15 cellular contexts compared by ENCODE assay signal in the genomic region with DNA sequence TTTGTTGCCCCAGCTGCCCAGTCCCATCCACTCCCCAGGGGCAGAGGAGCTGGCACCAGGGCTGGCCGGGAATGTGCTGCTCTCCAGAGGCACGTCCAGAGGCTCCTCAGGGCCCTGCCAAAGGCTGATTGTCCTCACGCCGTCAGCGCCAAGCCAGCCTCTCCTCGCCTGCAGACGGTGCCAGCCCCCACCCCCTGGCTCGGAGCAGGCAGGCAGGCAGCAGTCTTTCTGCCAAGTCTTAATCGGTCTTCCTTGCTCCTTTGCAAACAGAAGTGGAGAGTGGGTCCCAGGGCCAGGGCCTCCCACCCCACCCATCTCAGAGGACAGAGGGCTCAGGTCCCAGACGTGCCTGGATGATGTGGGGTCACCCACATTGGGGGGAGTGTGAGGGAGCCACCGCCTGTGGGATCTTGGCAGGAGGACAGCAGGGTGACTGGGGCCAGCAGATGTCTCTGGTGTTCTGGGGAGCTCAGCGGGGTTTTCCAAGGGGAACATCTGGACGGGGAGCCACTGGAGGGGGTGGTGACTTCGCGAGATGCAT. TPM values are rescaled to one million over a fixed set of nuclear protein-coding genes. Genes with fewer than 3 reads are reported as not detected.
DNase-seq lines count a peak whose midpoint lies in the region; ATAC-seq and TF ChIP-seq lines count a peak whose summit lies in the region.
"Had no signal": no experiment of that assay in that cellular context is flagged by ENCODE, and none has a peak within 500 bp of the region (broad histone marks: within the 10 kb centered on the region; RNA-seq: fewer than 3 reads in every experiment).

No MANE protein-coding gene starts in this region.

- H3K36me3 ChIP-seq in right atrium auricular region (peaks cover 10% of the 10 kb centered on the region), mesenchymal stem cell (ENCODE audit: control insufficient read depth in 1 of 2, insufficient read depth in 2 of 2, low read depth in 1 of 2, low read length in 2 of 2) (no peaks in the 10 kb centered on the region), uterus (no peaks in the 10 kb centered on the region)

- peaks cover 23% of the 10 kb centered on the region for H3K27me3 Mint-ChIP-seq in activated T-cell treated with anti-CD3 and anti-CD28 coated beads, Interleukin-2, amount 50 U/mL, for 24 hours

- no peak overlapping the region for H2BK120ac ChIP-seq in mesenchymal stem cell (ENCODE audit: low read depth, low read length)

- H3K36me3 Mint-ChIP-seq in activated T-cell treated with anti-CD3 and anti-CD28 coated beads, Interleukin-2, amount 50 U/mL, for 24 hours (ENCODE audit: low read depth) = no peaks in the 10 kb centered on the region

- H2AK5ac ChIP-seq in mesenchymal stem cell (ENCODE audit: low read length, severe bottlenecking) = no peak overlapping the region

- peak overlapping the region; percentile 28 for H4K91ac ChIP-seq in mesenchymal stem cell (ENCODE audit: low read length)

- TF ChIP-seq CTCF in right atrium auricular region (IDR thresholded peaks at IDR 0.05) = no peak
- TF ChIP-seq CTCF in uterus (IDR thresholded peaks at IDR 0.05) = no peak

- H3K27ac ChIP-seq in right atrium auricular region (peak overlapping the region in 1 of 2 donors; percentile 61), cingulate gyrus (ENCODE audit: low read depth, low read length) (peak overlapping the region; percentile 72), mesenchymal stem cell (ENCODE audit: low read length, poor library complexity, severe bottlenecking) (no peak overlapping the region), uterus (no peak overlapping the region)
- H3K27ac ChIP-seq: A549 had no signal

- no peak overlapping the region for H3K14ac ChIP-seq in mesenchymal stem cell (ENCODE audit: low read length in 2 of 2)

- H3K4me3 ChIP-seq in right atrium auricular region (no peak overlapping the region), mesenchymal stem cell (ENCODE audit: insufficient read depth in 1 of 2, low read depth in 1 of 2, low read length in 2 of 2) (no peak overlapping the region), uterus (no peak overlapping the region)
- H3K4me3 ChIP-seq: A549 had no signal

- H3K23ac ChIP-seq in mesenchymal stem cell (ENCODE audit: low read length in 2 of 2) = no peak overlapping the region

- ATAC-seq in Right ventricle myocardium inferior = peak; percentile 88
- ATAC-seq: sciatic nerve had no signal

- H4K8ac ChIP-seq in mesenchymal stem cell (ENCODE audit: low read length) = no peak overlapping the region

- 82% methylated on average over 15 of the region's 15 CpGs for WGBS in mesenchymal stem cell

- peak overlapping the region; percentile 49 for H2BK15ac ChIP-seq in mesenchymal stem cell (ENCODE audit: low read depth, poor library complexity, severe bottlenecking)

- H3K4me3 Mint-ChIP-seq in activated T-cell treated with anti-CD3 and anti-CD28 coated beads, Interleukin-2, amount 50 U/mL, for 24 hours = no peak overlapping the region

- H3K18ac ChIP-seq in mesenchymal stem cell (ENCODE audit: low read depth in 1 of 2, low read length in 2 of 2) = no peak overlapping the region

- H3K9me3 ChIP-seq in right atrium auricular region (no peaks in the 10 kb centered on the region), mesenchymal stem cell (ENCODE audit: control insufficient read depth, low read length) (no peaks in the 10 kb centered on the region), uterus (no peaks in the 10 kb centered on the region)
- H3K9me3 ChIP-seq: A549 had no signal

- H3K4me1 ChIP-seq in right atrium auricular region (peaks cover 0 to 36% of the 10 kb centered on the region in 2 donors), mesenchymal stem cell (ENCODE audit: control insufficient read depth, insufficient read depth, low read depth, low read length) (no peaks in the 10 kb centered on the region), uterus (no peaks in the 10 kb centered on the region)
- H3K4me1 ChIP-seq: A549 had no signal

- H3K4me2 ChIP-seq in mesenchymal stem cell (ENCODE audit: low read length, poor library complexity, severe bottlenecking) = no peak overlapping the region
- H3K4me2 ChIP-seq: A549 had no signal

- H3K9ac ChIP-seq in mesenchymal stem cell (ENCODE audit: low read length) = no peak overlapping the region

- H3K4me1 Mint-ChIP-seq in activated T-cell treated with anti-CD3 and anti-CD28 coated beads, Interleukin-2, amount 50 U/mL, for 24 hours (ENCODE audit: low read depth) = peaks cover 6% of the 10 kb centered on the region

- H3K9me3 Mint-ChIP-seq in activated T-cell treated with anti-CD3 and anti-CD28 coated beads, Interleukin-2, amount 50 U/mL, for 24 hours = no peaks in the 10 kb centered on the region

- intact Hi-C loops in Right ventricle myocardium inferior (cut with DNase I) (no loop called here), uterus (cut with DNase I; ENCODE audit: low total_unique reads) (no loop called here)

- H3K27me3 ChIP-seq in right atrium auricular region (no peaks in the 10 kb centered on the region), mesenchymal stem cell (ENCODE audit: control insufficient read depth in 1 of 2, insufficient read depth in 1 of 2, low read length in 2 of 2) (peaks cover 61 to 73% of the 10 kb centered on the region in 2 experiments), uterus (no peaks in the 10 kb centered on the region)

- no peaks in the 10 kb centered on the region for H3K79me1 ChIP-seq in mesenchymal stem cell (replicated peaks; ENCODE audit: low read length, poor library complexity, severe bottlenecking)

- no peak for TF ChIP-seq POLR2A in uterus (IDR thresholded peaks at IDR 0.05)

- H3K27ac Mint-ChIP-seq in activated T-cell treated with anti-CD3 and anti-CD28 coated beads, Interleukin-2, amount 50 U/mL, for 24 hours = no peak overlapping the region

- H3K4ac ChIP-seq in mesenchymal stem cell (ENCODE audit: low read depth in 1 of 2, low read length in 2 of 2) = no peak overlapping the region

- peak; percentile 86 for DNase-seq in Right ventricle myocardium inferior (ENCODE audit: missing footprints)
- no peak for DNase-seq in right atrium auricular region (ENCODE audit: low spot score)
- no peak for DNase-seq in mesenchymal stem cell
- no peak for DNase-seq in activated T-cell treated with anti-CD3 and anti-CD28 coated beads, Interleukin-2, amount 50 U/mL, for 24 hours
- no peak for DNase-seq in stimulated activated CD4-positive, alpha-beta T cell treated with anti-CD3 and anti-CD28 coated beads, Interleukin-2, amount 100 ng/mL, for 24 hours
- DNase-seq in OCI-M1 (lab: John Stamatoyannopoulos, UW) = no peak
- DNase-seq in uterus = no peak
- DNase-seq: activated CD4-positive, alpha-beta T cell treated with anti-CD3 and anti-CD28 coated beads for 1 hour; activated gamma-delta T cell treated with Interleukin-2 at 50 U/mL for 16 hours; cerebellar nuclear complex; mammary epithelial cell; SIG-M5 had no signal

- no peak overlapping the region for H2BK12ac ChIP-seq in mesenchymal stem cell (ENCODE audit: low read length in 2 of 2)

- no peak overlapping the region for H2AFZ ChIP-seq in mesenchymal stem cell (ENCODE audit: low read depth, low read length)

- no peak overlapping the region for H2BK5ac ChIP-seq in mesenchymal stem cell (ENCODE audit: low read depth, low read length, poor library complexity, severe bottlenecking)

RNA-seq across cellular contexts. Expression of gene FAM163B, which starts 36.3 kb away (rescaled TPM):
- 0.22 TPM for total RNA-seq in Right ventricle myocardium inferior
- 1 to 10 TPM in 1 of 2 donors, not detected in 1; 1.7 TPM for total RNA-seq in right atrium auricular region
- polyA plus RNA-seq in mesenchymal stem cell (2013, experiment 1 of 2) = 0.07 TPM
- polyA plus RNA-seq in mesenchymal stem cell (2013, experiment 2 of 2) = 0.10 TPM
- total RNA-seq in uterus = not detected
- total RNA-seq: mammary epithelial cell, sciatic nerve had no signal
- polyA plus RNA-seq: A549, mammary epithelial cell had no signal

RNA-seq across cellular contexts. Expression of gene ADAMTSL2, which starts 38.4 kb away (rescaled TPM):
- 9.5 TPM for total RNA-seq in Right ventricle myocardium inferior
- 10 to 100 TPM in 1 of 2 donors, 1 to 10 TPM in 1; 4.9 to 27.7 TPM for total RNA-seq in right atrium auricular region
- 0.22 TPM for polyA plus RNA-seq in mesenchymal stem cell (2013, experiment 1 of 2)
- polyA plus RNA-seq in mesenchymal stem cell (2013, experiment 2 of 2) = 0.21 TPM
- total RNA-seq in uterus = 1 to 10 TPM in 2 of 4 donors, under 1 TPM in 1, not detected in 1; 0.26 to 3.0 (median 2.4) TPM
- polyA plus RNA-seq: A549, mammary epithelial cell had no signal

RNA-seq across cellular contexts. Expression of gene MYMK, which starts 48.1 kb away (rescaled TPM):
- total RNA-seq in Right ventricle myocardium inferior = not detected
- total RNA-seq in right atrium auricular region = not detected
- polyA plus RNA-seq in mesenchymal stem cell (2013, experiment 1 of 2) = not detected
- not detected for polyA plus RNA-seq in mesenchymal stem cell (2013, experiment 2 of 2)
- not detected for total RNA-seq in uterus
- total RNA-seq: mammary epithelial cell, sciatic nerve had no signal
- polyA plus RNA-seq: A549, mammary epithelial cell had no signal
